Comparison of ENCODE assay signal across 19 cellular contexts in the genomic region with DNA sequence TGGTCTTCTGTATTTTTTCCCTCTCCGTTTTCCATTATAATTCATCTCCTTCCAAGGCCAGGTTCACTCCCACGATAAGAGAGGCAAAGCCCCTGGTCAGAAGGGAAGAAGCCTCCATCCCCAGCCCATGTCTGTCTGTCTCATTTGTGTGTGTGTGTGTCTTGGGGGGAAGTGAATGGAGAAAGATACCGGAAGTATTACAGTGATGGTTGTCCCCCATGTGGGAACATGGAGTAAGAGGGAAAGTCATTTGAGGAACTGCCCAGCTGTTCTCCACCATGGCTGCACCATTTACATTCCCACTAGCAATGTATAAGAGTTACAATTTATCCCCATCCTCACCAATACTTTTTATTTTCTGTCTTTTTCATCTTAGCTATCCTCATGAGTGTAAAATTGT.
A peak's percentile ranks its signal among the peaks of the same experiment; 100 is the strongest.
DNase-seq lines count a peak whose midpoint lies in the region; ATAC-seq, FAIRE-seq and TF ChIP-seq lines count a peak whose summit lies in the region.
"Had no signal": no experiment of that assay in that cellular context is flagged by ENCODE, and none has a peak within 500 bp of the region (broad histone marks: within the 10 kb centered on the region; RNA-seq: fewer than 3 reads in every experiment).

No MANE protein-coding gene starts in this region.

- ATAC-seq in upper lobe of right lung (peak; percentile 58), HG03135 (IDR thresholded peaks at IDR 0.05; ENCODE audit: unreplicated experiment) (no peak)
- ATAC-seq: activated T-cell treated with anti-CD3 and anti-CD28 coated beads, Interleukin-2, amount 50 U/mL, for 4 hours had no signal

- TF ChIP-seq CTCF in OCI-LY3 (IDR thresholded peaks at IDR 0.05; ENCODE audit: low read depth, low read length) = no peak
- no peak for TF ChIP-seq CTCF in dorsolateral prefrontal cortex (IDR thresholded peaks at IDR 0.05 in 54 of 56, conservative IDR thresholded peaks at IDR 0.05 in 2 of 56; ENCODE audit: low read depth in 1 of 56, partially characterized antibody in 56 of 56)
- no peak for TF ChIP-seq CTCF in upper lobe of right lung (IDR thresholded peaks at IDR 0.05)
- no peak for TF ChIP-seq CTCF in GM10248 (IDR thresholded peaks at IDR 0.05; ENCODE audit: control extremely low read depth, extremely low read depth, low read depth, missing control alignments)

- no peaks in the 10 kb centered on the region for H3K9me3 ChIP-seq in Karpas-422 (ENCODE audit: low read length)
- no peaks in the 10 kb centered on the region for H3K9me3 ChIP-seq in OCI-LY3 (ENCODE audit: insufficient read depth, low read length)
- no peaks in the 10 kb centered on the region for H3K9me3 ChIP-seq in upper lobe of right lung
- H3K9me3 ChIP-seq: MG63 had no signal

- no peaks in the 10 kb centered on the region for H3K9me2 ChIP-seq in Karpas-422 (replicated peaks; ENCODE audit: insufficient read depth, low read length)

- no peaks in the 10 kb centered on the region for H4K20me1 ChIP-seq in Karpas-422 (ENCODE audit: insufficient read depth, low read depth, low read length)
- H4K20me1 ChIP-seq in OCI-LY3 (ENCODE audit: insufficient read depth, low read length) = no peaks in the 10 kb centered on the region

- H3K27me3 ChIP-seq in Karpas-422 (ENCODE audit: low read length) (no peaks in the 10 kb centered on the region), OCI-LY3 (ENCODE audit: low read depth, low read length) (no peaks in the 10 kb centered on the region), dorsolateral prefrontal cortex (no peaks in the 10 kb centered on the region), upper lobe of right lung (no peaks in the 10 kb centered on the region)
- H3K27me3 ChIP-seq: MG63 had no signal

- DNase-seq in Karpas-422 (no peak), dorsolateral prefrontal cortex (no peak), upper lobe of right lung (no peak), HTR-8/SVneo (ENCODE audit: insufficient read length, low spot score) (no peak), GM10248 (ENCODE audit: extremely low spot score) (no peak)
- DNase-seq: activated CD8-positive, alpha-beta memory T cell treated with anti-CD3 and anti-CD28 coated beads for 24 hours; activated naive CD4-positive, alpha-beta T cell treated with Interleukin-2 at 50 U/mL for 16 hours; activated T-cell treated with anti-CD3 and anti-CD28 coated beads, Interleukin-2, amount 50 U/mL, for 4 hours; amniotic stem cell; DMS79; GM23248; MG63; NCI-H526 treated with DMSO at 0.1 percent for 48 hours; OCI-M1; stimulated activated CD4-positive, alpha-beta T cell treated with anti-CD3 and anti-CD28 coated beads, Interleukin-1b, Interleukin-23, amount 100 ng/mL, for 48 hours had no signal

- CTCF ChIA-PET in GM10248 (lab: Yijun Ruan, JAX) = no interaction called here

- H2AFZ ChIP-seq in Karpas-422 (ENCODE audit: low read length) (peak overlapping the region; percentile 77; the same call in 1 of the 2 replicates), OCI-LY3 (ENCODE audit: low read depth, low read length) (peak overlapping the region; percentile 71)
- H2AFZ ChIP-seq: GM23248 had no signal

- H3K79me2 ChIP-seq in Karpas-422 (ENCODE audit: low read length) (no peaks in the 10 kb centered on the region), OCI-LY3 (ENCODE audit: low read length) (no peaks in the 10 kb centered on the region)

- FAIRE-seq in HTR-8/SVneo (lab: Jason Lieb, UNC) = no peak
- FAIRE-seq: TTC549 had no signal

- H3K4me2 ChIP-seq in Karpas-422 (ENCODE audit: low read depth, low read length, poor library complexity, severe bottlenecking) (no peak overlapping the region), OCI-LY3 (ENCODE audit: low read length) (no peak overlapping the region)

- no peaks in the 10 kb centered on the region for H3K36me3 ChIP-seq in Karpas-422 (ENCODE audit: insufficient read depth, low read length)
- no peaks in the 10 kb centered on the region for H3K36me3 ChIP-seq in OCI-LY3 (replicated peaks; ENCODE audit: low read depth, low read length)
- H3K36me3 ChIP-seq in upper lobe of right lung = no peaks in the 10 kb centered on the region
- H3K36me3 ChIP-seq: MG63 had no signal

- intact Hi-C loops in dorsolateral prefrontal cortex (cut with DNase I) = loop anchor here (5.0 to 10.0 kb wide), 2 partner anchors 128 to 181 kb away; a partner anchor contains a TSS
- intact Hi-C loops in upper lobe of right lung (cut with DNase I) = no loop called here

- POLR2A ChIA-PET in GM10248 (lab: Yijun Ruan, JAX) = no interaction called here

- peaks cover 7% of the 10 kb centered on the region for H3K4me1 ChIP-seq in Karpas-422 (ENCODE audit: low read length)
- H3K4me1 ChIP-seq in OCI-LY3 (ENCODE audit: low read length) = peaks cover 18% of the 10 kb centered on the region
- H3K4me1 ChIP-seq in upper lobe of right lung = no peaks in the 10 kb centered on the region

- no peak overlapping the region for H3K4me3 ChIP-seq in Karpas-422 (ENCODE audit: low read length)
- no peak overlapping the region for H3K4me3 ChIP-seq in OCI-LY3 (ENCODE audit: low read length)
- no peak overlapping the region for H3K4me3 ChIP-seq in dorsolateral prefrontal cortex
- no peak overlapping the region for H3K4me3 ChIP-seq in upper lobe of right lung
- H3K4me3 ChIP-seq: GM23248, MG63 had no signal

- H3K9ac ChIP-seq in Karpas-422 (ENCODE audit: low read length) = no peak overlapping the region
- H3K9ac ChIP-seq in OCI-LY3 (ENCODE audit: low read length) = no peak overlapping the region
- H3K9ac ChIP-seq: GM23248 had no signal

- H3K27ac ChIP-seq in Karpas-422 (ENCODE audit: low read length) = no peak overlapping the region
- no peak overlapping the region for H3K27ac ChIP-seq in OCI-LY3 (ENCODE audit: low read length)
- peak overlapping the region in 48 of 59 donors; percentile 8 to 87 (median 70) for H3K27ac ChIP-seq in dorsolateral prefrontal cortex
- no peak overlapping the region for H3K27ac ChIP-seq in upper lobe of right lung
- H3K27ac ChIP-seq: epithelial cell of prostate, GM23248 had no signal

Comparison
In these comparisons a context has a peak if more than half of its experiments do, and no peak if none do; other contexts are left out.
1. H3K27ac ChIP-seq: peak in dorsolateral prefrontal cortex (48 of 59); none in Karpas-422 (single experiment), OCI-LY3 (single experiment) and upper lobe of right lung (single experiment).